Comparison of ENCODE assay signal across 1 cellular context in genomic region chr5:53249529-53249928, GRCh38.
A peak's percentile ranks its signal among the peaks of the same experiment; 100 is the strongest.
TF ChIP-seq lines count a peak whose summit lies in the region.

No MANE protein-coding gene starts in this region.

TF ChIP-seq in IMR-90, 13 proteins besides CTCF, POLR2A, EP300 and RAD21:
- TF ChIP-seq NFE2L2 (IDR thresholded peaks at IDR 0.05; ENCODE audit: low read depth, low read length) (no peak), FOS (IDR thresholded peaks at IDR 0.05; ENCODE audit: low read depth, low read length) (peak; percentile 68), RCOR1 (IDR thresholded peaks at IDR 0.05; ENCODE audit: insufficient replicate concordance, low read length) (no peak), MAZ (IDR thresholded peaks at IDR 0.05; ENCODE audit: borderline replicate concordance, low read depth, low read length) (no peak), BHLHE40 (IDR thresholded peaks at IDR 0.05; ENCODE audit: low read depth, low read length) (no peak), MAFK (IDR thresholded peaks at IDR 0.05; ENCODE audit: low read depth, low read length) (0 out of 2 replicates have a peak, but pooled peaks have one; percentile 3), SMC3 (IDR thresholded peaks at IDR 0.05; ENCODE audit: low read depth, low read length) (no peak), ELK1 (IDR thresholded peaks at IDR 0.05; ENCODE audit: borderline replicate concordance, low read depth, low read length) (no peak), MXI1 (IDR thresholded peaks at IDR 0.05; ENCODE audit: borderline replicate concordance, low read depth, low read length) (no peak), CEBPB (IDR thresholded peaks at IDR 0.05; ENCODE audit: low read depth, low read length) (0 out of 2 replicates have a peak, but pooled peaks have one; percentile 9), CHD1 (IDR thresholded peaks at IDR 0.05; ENCODE audit: low read depth, low read length) (no peak), USF2 (IDR thresholded peaks at IDR 0.05; ENCODE audit: low read depth, low read length) (no peak), RFX5 (IDR thresholded peaks at IDR 0.05; ENCODE audit: low read depth, low read length) (no peak)
